Comparison of ENCODE assay signal across 8 cellular contexts in the genomic region with DNA sequence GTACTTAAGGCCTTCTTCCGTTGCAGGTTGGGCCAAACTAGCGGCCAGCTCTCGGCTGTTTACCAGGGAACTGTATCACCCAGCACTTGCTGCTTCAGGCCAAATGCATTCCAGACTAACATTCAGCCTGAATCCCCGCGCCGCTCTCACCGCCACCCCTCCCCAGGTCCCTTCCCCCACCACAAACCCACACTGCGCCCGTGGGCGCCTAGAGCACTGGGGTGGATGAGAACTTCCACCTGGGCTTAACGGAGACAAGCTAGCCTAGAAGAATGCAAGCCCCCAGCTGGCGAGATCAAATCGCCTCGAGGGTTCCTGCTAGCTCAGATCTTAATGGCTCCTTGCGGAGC.
A peak's percentile ranks its signal among the peaks of the same experiment; 100 is the strongest.
DNase-seq lines count a peak whose midpoint lies in the region; TF ChIP-seq lines count a peak whose summit lies in the region.

No MANE protein-coding gene starts in this region.

- H3K9me3 ChIP-seq in SU-DHL-6 (ENCODE audit: insufficient read depth, low read length) (no peaks in the 10 kb centered on the region), muscle layer of duodenum (ENCODE audit: control insufficient read depth in 1 of 2, low read length in 2 of 2) (no peaks in the 10 kb centered on the region)

- H3K27ac Mint-ChIP-seq in activated naive CD4-positive, alpha-beta T cell treated with anti-CD3 and anti-CD28 coated beads, Interleukin-2, amount 10 ng/mL, durations not matched to agents 7 days and 5 days = peak overlapping the region; percentile 84

- H3K36me3 ChIP-seq in SU-DHL-6 (ENCODE audit: low read length) (no peaks in the 10 kb centered on the region), muscle layer of duodenum (ENCODE audit: control insufficient read depth in 1 of 2, insufficient read depth in 2 of 2, low read length in 2 of 2) (no peaks in the 10 kb centered on the region)

- H3K27me3 ChIP-seq in SU-DHL-6 (ENCODE audit: low read length) = no peaks in the 10 kb centered on the region
- no peaks in the 10 kb centered on the region for H3K27me3 ChIP-seq in muscle layer of duodenum (ENCODE audit: low read depth, low read length)

- H3K4me1 Mint-ChIP-seq in activated naive CD4-positive, alpha-beta T cell treated with anti-CD3 and anti-CD28 coated beads, Interleukin-2, amount 10 ng/mL, durations not matched to agents 7 days and 5 days = peaks cover 27% of the 10 kb centered on the region

- no peaks in the 10 kb centered on the region for H3K27me3 Mint-ChIP-seq in activated naive CD4-positive, alpha-beta T cell treated with anti-CD3 and anti-CD28 coated beads, Interleukin-2, amount 10 ng/mL, durations not matched to agents 7 days and 5 days

- no peaks in the 10 kb centered on the region for H3K9me2 ChIP-seq in SU-DHL-6 (replicated peaks; ENCODE audit: insufficient read depth, low read length)

- no peaks in the 10 kb centered on the region for H3K79me2 ChIP-seq in SU-DHL-6 (ENCODE audit: insufficient read depth, low read length)

- H3K9ac ChIP-seq in SU-DHL-6 (ENCODE audit: low read length) = peak overlapping the region; percentile 52

- H3K4me2 ChIP-seq in SU-DHL-6 (ENCODE audit: low read depth, low read length, poor library complexity, severe bottlenecking) = peak overlapping the region; percentile 64

- H3K4me3 ChIP-seq in SU-DHL-6 (ENCODE audit: insufficient read depth, low read length, poor library complexity, severe bottlenecking) (peak overlapping the region; percentile 58), muscle layer of duodenum (ENCODE audit: low read depth in 1 of 2, low read length in 2 of 2) (peak overlapping the region; percentile 85 to 95)

- H3K4me3 Mint-ChIP-seq in activated naive CD4-positive, alpha-beta T cell treated with anti-CD3 and anti-CD28 coated beads, Interleukin-2, amount 10 ng/mL, durations not matched to agents 7 days and 5 days = peak overlapping the region; percentile 90

- H3K27ac ChIP-seq in SU-DHL-6 (ENCODE audit: low read depth, low read length) (no peak overlapping the region), epithelial cell of prostate (peak overlapping the region; percentile 91), muscle layer of duodenum (ENCODE audit: low read length) (peak overlapping the region; percentile 96)

- no peaks in the 10 kb centered on the region for H3K36me3 Mint-ChIP-seq in activated naive CD4-positive, alpha-beta T cell treated with anti-CD3 and anti-CD28 coated beads, Interleukin-2, amount 10 ng/mL, durations not matched to agents 7 days and 5 days

- H3K4me1 ChIP-seq in muscle layer of duodenum (ENCODE audit: control insufficient read depth in 1 of 2, insufficient read depth in 2 of 2, low read length in 2 of 2) = peaks cover 10 to 20% of the 10 kb centered on the region in 2 donors

- H3K9me3 Mint-ChIP-seq in activated naive CD4-positive, alpha-beta T cell treated with anti-CD3 and anti-CD28 coated beads, Interleukin-2, amount 10 ng/mL, durations not matched to agents 7 days and 5 days = no peaks in the 10 kb centered on the region

- DNase-seq in activated naive CD4-positive, alpha-beta T cell treated with anti-CD3 and anti-CD28 coated beads, Interleukin-2, amount 10 ng/mL, durations not matched to agents 7 days and 5 days = no peak
- DNase-seq in activated naive CD4-positive, alpha-beta T cell treated with Interleukin-2 at 50 U/mL for 16 hours = no peak
- no peak for DNase-seq in epithelial cell of prostate (ENCODE audit: low read depth, low spot score)
- no peak for DNase-seq in GM19238 (ENCODE audit: insufficient read length, low spot score)
- DNase-seq in NCI-H510A treated with DMSO at 0.1 percent for 48 hours (lab: John Stamatoyannopoulos, UW) = no peak
- DNase-seq in NK-92 treated with Interleukin-12 subunit alpha and Interleukin-12 subunit beta, amount 100 ng/mL, for 24 hours (lab: John Stamatoyannopoulos, UW) = no peak

- peak overlapping the region; percentile 90 for H2AFZ ChIP-seq in SU-DHL-6 (ENCODE audit: low read depth, low read length, severe bottlenecking)

- H3F3A ChIP-seq in SU-DHL-6 (ENCODE audit: insufficient read depth) = no peaks in the 10 kb centered on the region

- CTCF ChIA-PET in activated naive CD4-positive, alpha-beta T cell treated with anti-CD3 and anti-CD28 coated beads, Interleukin-2, amount 10 ng/mL, durations not matched to agents 7 days and 5 days (lab: Charles Lee) = interaction anchor here (0.9 to 2.3 kb wide), 6 partner anchors 8 to 227 kb away, joined by 3 to 10 read pairs (median 4); no protein-coding TSS in a partner anchor

- no peak for TF ChIP-seq CTCF in SU-DHL-6 (IDR thresholded peaks at IDR 0.05; ENCODE audit: insufficient read depth, low read length, poor library complexity, severe bottlenecking)

- H4K20me1 ChIP-seq in SU-DHL-6 (ENCODE audit: low read depth, low read length) = no peaks in the 10 kb centered on the region
